In the genomic region with DNA sequence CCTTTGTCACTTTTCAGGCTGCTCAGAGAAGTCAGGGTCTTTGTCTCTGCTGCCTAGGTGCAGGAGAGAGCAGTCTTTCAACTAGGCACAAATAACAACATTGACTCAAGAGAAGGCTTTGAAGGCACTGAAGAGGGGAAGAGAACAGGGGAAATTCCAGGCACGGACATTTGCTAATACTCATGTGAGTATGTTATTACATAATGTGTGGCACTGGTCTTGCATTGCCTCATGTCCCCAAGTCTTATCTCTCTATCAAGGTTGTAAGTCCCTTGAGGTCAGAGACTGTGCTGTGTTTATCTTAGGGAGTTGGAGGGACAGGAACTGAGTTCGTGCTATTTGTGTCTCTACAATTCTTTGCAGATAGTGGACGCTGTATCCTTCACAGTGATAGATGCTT, we compare ENCODE assay signal across 15 cellular contexts.
DNase-seq lines count a peak whose midpoint lies in the region; ATAC-seq, FAIRE-seq and TF ChIP-seq lines count a peak whose summit lies in the region.
"Had no signal": no experiment of that assay in that cellular context is flagged by ENCODE, and none has a peak within 500 bp of the region (broad histone marks: within the 10 kb centered on the region; RNA-seq: fewer than 3 reads in every experiment).

No MANE protein-coding gene starts in this region.

- peak; percentile 23 for ATAC-seq in HG02588 (IDR thresholded peaks at IDR 0.05; ENCODE audit: unreplicated experiment)
- no peak for ATAC-seq in GM21526 (IDR thresholded peaks at IDR 0.05; ENCODE audit: low FRiP score, unreplicated experiment)
- ATAC-seq: A549 had no signal

- TF ChIP-seq CTCF in OCI-LY7 (conservative IDR thresholded peaks at IDR 0.05; ENCODE audit: low read length) (no peak), D721Med (IDR thresholded peaks at IDR 0.05; ENCODE audit: insufficient read depth, missing control alignments) (no peak)

- no peak for FAIRE-seq in D721Med (lab: Jason Lieb, UNC)
- FAIRE-seq: A549, urothelium cell line had no signal

- H3K4me3 ChIP-seq in BLaER1 (no peak overlapping the region), OCI-LY7 (ENCODE audit: low read depth, low read length, poor library complexity, severe bottlenecking) (no peak overlapping the region)
- H3K4me3 ChIP-seq: A549, colonic mucosa had no signal

- H3K79me2 ChIP-seq in OCI-LY7 (ENCODE audit: insufficient read depth, low read depth, low read length): no peaks in the 10 kb centered on the region

- H3K36me3 ChIP-seq in BLaER1 (no peaks in the 10 kb centered on the region), OCI-LY7 (ENCODE audit: insufficient read depth, low read length) (peaks cover 18% of the 10 kb centered on the region; the same call in 1 of the 2 replicates)
- H3K36me3 ChIP-seq: colonic mucosa had no signal

- H3K4me1 ChIP-seq in BLaER1: peaks cover 91% of the 10 kb centered on the region
- H3K4me1 ChIP-seq in OCI-LY7 (ENCODE audit: insufficient read depth, low read length, poor library complexity, severe bottlenecking): peaks cover 53% of the 10 kb centered on the region
- H3K4me1 ChIP-seq: A549, colonic mucosa had no signal

- POLR2A ChIA-PET in OCI-LY7 (lab: Charles Lee): no interaction called here

- BruUV-seq in OCI-LY7 (replicated peaks; lab: Mats Ljungman, UMichigan): no TSS peak

- H3K27me3 ChIP-seq in BLaER1: no peaks in the 10 kb centered on the region
- H3K27me3 ChIP-seq: colonic mucosa had no signal

- DNase-seq in OCI-LY7 (ENCODE audit: low spot score) (no peak), left kidney (ENCODE audit: low read depth, low spot score) (peak; percentile 13), D721Med (ENCODE audit: insufficient read length, low spot score) (no peak), NCI-H1105 treated with DMSO at 0.1 percent for 48 hours (lab: John Stamatoyannopoulos, UW) (no peak), NCI-H2029 (lab: John Stamatoyannopoulos, UW) (no peak)
- DNase-seq: activated naive CD4-positive, alpha-beta T cell treated with anti-CD3 and anti-CD28 coated beads, Interleukin-2, amount 10 ng/mL, durations not matched to agents 7 days and 5 days; colonic mucosa; DND-41; NCI-H146; nephron progenitor cell had no signal

- H3K9me2 ChIP-seq in OCI-LY7 (ENCODE audit: insufficient read depth, low read length): no peaks in the 10 kb centered on the region

- H3K9me3 ChIP-seq in BLaER1 (peaks cover 9% of the 10 kb centered on the region; the same call in 1 of the 2 replicates), OCI-LY7 (ENCODE audit: low read length) (peaks cover 22% of the 10 kb centered on the region)
- H3K9me3 ChIP-seq: colonic mucosa had no signal

- H3K27ac ChIP-seq in BLaER1 (peak overlapping the region; percentile 92), OCI-LY7 (ENCODE audit: low read depth, low read length, poor library complexity, severe bottlenecking) (no peak overlapping the region)
- H3K27ac ChIP-seq: A549, colonic mucosa had no signal

- intact Hi-C loops in OCI-LY7 (cut with micrococcal nuclease; ENCODE audit: unreplicated experiment): no loop called here

- no peak overlapping the region for H3K9ac ChIP-seq in BLaER1

- no peak overlapping the region for H2AFZ ChIP-seq in OCI-LY7 (ENCODE audit: low read length)

- H3K4me2 ChIP-seq in BLaER1 (peak overlapping the region; percentile 86), OCI-LY7 (ENCODE audit: low read length) (0 out of 2 replicates have a peak overlapping the region, but pooled peaks have one; percentile 64)
- H3K4me2 ChIP-seq: A549 had no signal

- CTCF ChIA-PET in OCI-LY7 (lab: Charles Lee; ENCODE audit: unreplicated experiment): no interaction called here

- H4K20me1 ChIP-seq in BLaER1: no peaks in the 10 kb centered on the region
- H4K20me1 ChIP-seq in OCI-LY7 (ENCODE audit: insufficient read depth, low read length): no peaks in the 10 kb centered on the region
